In the genomic region with DNA sequence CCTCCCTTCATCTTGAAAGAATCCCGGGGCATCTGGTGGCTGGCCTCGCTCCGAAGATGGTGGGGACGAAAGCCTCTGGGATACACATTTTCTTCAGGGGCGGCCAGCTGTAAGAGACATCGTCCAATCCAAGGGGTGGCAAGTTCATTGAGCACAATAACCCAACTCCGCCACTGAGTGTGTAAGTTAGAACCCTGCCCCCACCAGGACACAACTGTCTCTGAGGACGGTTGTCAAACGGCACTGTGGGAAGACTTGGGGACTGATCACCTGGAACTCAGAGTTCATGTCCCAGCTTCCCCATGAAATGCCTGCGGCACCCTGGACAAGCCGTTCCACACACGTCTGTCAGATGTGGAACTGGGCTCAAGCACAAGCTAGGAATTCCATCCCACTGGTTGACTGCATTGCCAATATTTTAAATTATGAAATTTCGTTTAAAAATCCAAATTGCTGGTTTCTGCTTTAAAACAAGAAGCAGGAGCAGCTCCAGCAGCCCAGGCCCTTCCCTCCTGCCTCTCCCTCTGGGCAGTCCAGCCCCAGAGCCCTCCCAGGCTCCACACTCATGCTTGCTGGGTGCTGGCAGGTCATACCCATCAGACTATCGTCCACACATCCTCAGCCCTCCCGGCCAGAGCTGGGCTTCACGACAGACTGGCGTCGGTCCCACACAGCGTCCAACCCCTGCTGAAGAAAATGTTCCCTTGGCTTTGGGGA, we compare ENCODE assay signal across 21 cellular contexts.
DNase-seq lines count a peak whose midpoint lies in the region; ATAC-seq and TF ChIP-seq lines count a peak whose summit lies in the region.
"Had no signal": no experiment of that assay in that cellular context is flagged by ENCODE, and none has a peak within 500 bp of the region (broad histone marks: within the 10 kb centered on the region; RNA-seq: fewer than 3 reads in every experiment).

No MANE protein-coding gene starts in this region.

- ATAC-seq in right cardiac atrium (peak; percentile 86 to 95), T-helper 17 cell (no peak)
- ATAC-seq: mucosa of descending colon; stimulated activated naive CD8-positive, alpha-beta T cell treated with anti-CD3 and anti-CD28 coated beads, Interleukin-15, amount 100 ng/mL, for 72 hours; WTC11 had no signal

- no peaks in the 10 kb centered on the region for H4K20me1 ChIP-seq in osteoblast (ENCODE audit: insufficient read depth, low read length)

- H3K4me1 Mint-ChIP-seq in chondrocyte (ENCODE audit: low read depth): no peaks in the 10 kb centered on the region
- no peaks in the 10 kb centered on the region for H3K4me1 Mint-ChIP-seq in T-helper 17 cell
- H3K4me1 Mint-ChIP-seq in CD8-positive, alpha-beta memory T cell: no peaks in the 10 kb centered on the region
- no peaks in the 10 kb centered on the region for H3K4me1 Mint-ChIP-seq in CD4-positive, alpha-beta memory T cell
- H3K4me1 Mint-ChIP-seq: IgD-negative memory B cell had no signal

- H3K27me3 ChIP-seq in right cardiac atrium (ENCODE audit: control insufficient read depth, insufficient read depth) (no peaks in the 10 kb centered on the region), osteoblast (ENCODE audit: insufficient read depth, low read length) (no peaks in the 10 kb centered on the region), tibial artery (peaks cover 0 to 8% of the 10 kb centered on the region in 2 donors)
- no peaks in the 10 kb centered on the region for H3K27me3 ChIP-seq in CD8-positive, alpha-beta memory T cell (ENCODE audit: insufficient read depth, low read length, poor library complexity, severe bottlenecking)
- H3K27me3 ChIP-seq in CD4-positive, alpha-beta memory T cell (ENCODE audit: insufficient read depth, low read length): no peaks in the 10 kb centered on the region
- H3K27me3 ChIP-seq: brain microvascular endothelial cell, neural progenitor cell had no signal

- CTCF ChIA-PET in CD8-positive, alpha-beta memory T cell (lab: Charles Lee): no interaction called here
- CTCF ChIA-PET in CD4-positive, alpha-beta memory T cell (lab: Charles Lee; ENCODE audit: partially characterized antibody): no interaction called here

- 64% methylated on average over 19 of the region's 19 CpGs for WGBS in right cardiac atrium

- peaks cover 19% of the 10 kb centered on the region for H3K27me3 Mint-ChIP-seq in chondrocyte (ENCODE audit: low read depth)
- H3K27me3 Mint-ChIP-seq in T-helper 17 cell: peaks cover 28% of the 10 kb centered on the region
- peaks cover 4% of the 10 kb centered on the region in 2 donors for H3K27me3 Mint-ChIP-seq in CD8-positive, alpha-beta memory T cell
- peaks cover 4 to 5% of the 10 kb centered on the region in 2 donors for H3K27me3 Mint-ChIP-seq in CD4-positive, alpha-beta memory T cell

- H2AFZ ChIP-seq in osteoblast (ENCODE audit: low read length): no peak overlapping the region
- H2AFZ ChIP-seq: neural progenitor cell had no signal

- H3K27ac Mint-ChIP-seq in chondrocyte (ENCODE audit: unreplicated experiment): no peak overlapping the region
- H3K27ac Mint-ChIP-seq in T-helper 17 cell: no peak overlapping the region
- no peak overlapping the region for H3K27ac Mint-ChIP-seq in CD8-positive, alpha-beta memory T cell
- H3K27ac Mint-ChIP-seq in CD4-positive, alpha-beta memory T cell: no peak overlapping the region
- H3K27ac Mint-ChIP-seq: IgD-negative memory B cell; neural progenitor cell; stimulated activated naive CD8-positive, alpha-beta T cell treated with anti-CD3 and anti-CD28 coated beads, Interleukin-15, amount 100 ng/mL, for 72 hours; WTC11 had no signal

- no peak overlapping the region for H3K4me3 ChIP-seq in right cardiac atrium (ENCODE audit: low read length)
- H3K4me3 ChIP-seq in osteoblast (ENCODE audit: insufficient read depth, low read length): no peak overlapping the region
- no peak overlapping the region for H3K4me3 ChIP-seq in tibial artery
- no peak overlapping the region for H3K4me3 ChIP-seq in CD8-positive, alpha-beta memory T cell (ENCODE audit: low read length)
- no peak overlapping the region for H3K4me3 ChIP-seq in CD4-positive, alpha-beta memory T cell (ENCODE audit: low read length in 2 of 2)
- H3K4me3 ChIP-seq: coronary artery, mucosa of descending colon, neural progenitor cell had no signal

- H3K36me3 Mint-ChIP-seq in chondrocyte (ENCODE audit: low read depth): no peaks in the 10 kb centered on the region
- no peaks in the 10 kb centered on the region for H3K36me3 Mint-ChIP-seq in T-helper 17 cell (ENCODE audit: low read depth)
- H3K36me3 Mint-ChIP-seq in CD8-positive, alpha-beta memory T cell: no peaks in the 10 kb centered on the region
- H3K36me3 Mint-ChIP-seq in CD4-positive, alpha-beta memory T cell: no peaks in the 10 kb centered on the region
- H3K36me3 Mint-ChIP-seq: IgD-negative memory B cell, neural progenitor cell, WTC11 had no signal

- H3K27ac ChIP-seq in right cardiac atrium (ENCODE audit: low read length): no peak overlapping the region
- H3K27ac ChIP-seq in osteoblast (ENCODE audit: low read depth, low read length): no peak overlapping the region
- H3K27ac ChIP-seq in tibial artery: no peak overlapping the region
- H3K27ac ChIP-seq in CD8-positive, alpha-beta memory T cell (ENCODE audit: low read depth, low read length): no peak overlapping the region
- H3K27ac ChIP-seq in CD4-positive, alpha-beta memory T cell (ENCODE audit: low read depth, low read length): no peak overlapping the region
- H3K27ac ChIP-seq: brain microvascular endothelial cell, C4-2B, neural progenitor cell had no signal

- no peaks in the 10 kb centered on the region for H3K79me2 ChIP-seq in osteoblast (ENCODE audit: insufficient read depth, low read length)

- H3K4me2 ChIP-seq in osteoblast (ENCODE audit: insufficient read depth, low read length): no peak overlapping the region
- H3K4me2 ChIP-seq: neural progenitor cell had no signal

- H3K9me3 ChIP-seq in right cardiac atrium (ENCODE audit: control insufficient read depth, low read length) (no peaks in the 10 kb centered on the region), osteoblast (ENCODE audit: low read depth, low read length) (no peaks in the 10 kb centered on the region), tibial artery (no peaks in the 10 kb centered on the region), T-helper 17 cell (ENCODE audit: control insufficient read depth, low read length, poor library complexity, severe bottlenecking) (no peaks in the 10 kb centered on the region)
- no peaks in the 10 kb centered on the region for H3K9me3 ChIP-seq in CD8-positive, alpha-beta memory T cell (ENCODE audit: low read length)
- H3K9me3 ChIP-seq in CD4-positive, alpha-beta memory T cell (ENCODE audit: control insufficient read depth in 1 of 2, low read length in 2 of 2): no peaks in the 10 kb centered on the region
- H3K9me3 ChIP-seq: mucosa of descending colon had no signal

- no peaks in the 10 kb centered on the region for H3K9me3 Mint-ChIP-seq in chondrocyte (ENCODE audit: low read depth)
- peaks cover 0 to 2% (median 0%) of the 10 kb centered on the region in 5 donors for H3K9me3 Mint-ChIP-seq in CD8-positive, alpha-beta memory T cell
- H3K9me3 Mint-ChIP-seq in CD4-positive, alpha-beta memory T cell: no peaks in the 10 kb centered on the region
- H3K9me3 Mint-ChIP-seq: stimulated activated naive CD8-positive, alpha-beta T cell treated with anti-CD3 and anti-CD28 coated beads, Interleukin-15, amount 100 ng/mL, for 72 hours had no signal

- intact Hi-C loops in right cardiac atrium (cut with DNase I): no loop called here
- intact Hi-C loops in tibial artery (cut with DNase I; ENCODE audit: low total_unique reads): no loop called here
- intact Hi-C loops in CD4-positive, alpha-beta memory T cell (cut with micrococcal nuclease): no loop called here

- POLR2A ChIA-PET in CD8-positive, alpha-beta memory T cell (lab: Charles Lee): no interaction called here
- POLR2A ChIA-PET in CD4-positive, alpha-beta memory T cell (lab: Charles Lee; ENCODE audit: partially characterized antibody): no interaction called here

- H3K4me3 Mint-ChIP-seq in chondrocyte (ENCODE audit: unreplicated experiment) (no peak overlapping the region), T-helper 17 cell (no peak overlapping the region)
- H3K4me3 Mint-ChIP-seq in CD8-positive, alpha-beta memory T cell: no peak overlapping the region
- no peak overlapping the region for H3K4me3 Mint-ChIP-seq in CD4-positive, alpha-beta memory T cell
- H3K4me3 Mint-ChIP-seq: IgD-negative memory B cell; neural progenitor cell; stimulated activated naive CD8-positive, alpha-beta T cell treated with anti-CD3 and anti-CD28 coated beads, Interleukin-15, amount 100 ng/mL, for 72 hours; WTC11 had no signal

- no peaks in the 10 kb centered on the region for H3K36me3 ChIP-seq in osteoblast (ENCODE audit: insufficient read depth, low read length)
- no peaks in the 10 kb centered on the region for H3K36me3 ChIP-seq in tibial artery
- no peaks in the 10 kb centered on the region for H3K36me3 ChIP-seq in CD8-positive, alpha-beta memory T cell (ENCODE audit: insufficient read depth, low read length)
- H3K36me3 ChIP-seq in CD4-positive, alpha-beta memory T cell (ENCODE audit: insufficient read depth, low read length): no peaks in the 10 kb centered on the region
- H3K36me3 ChIP-seq: brain microvascular endothelial cell, neural progenitor cell had no signal

- DNase-seq in chondrocyte (ENCODE audit: low spot score): peak; percentile 78
- DNase-seq in right cardiac atrium: peak; percentile 78 to 95 (median 91)
- peak; percentile 49 for DNase-seq in osteoblast (ENCODE audit: insufficient read length, low spot score, missing footprints)
- peak; percentile 67 to 77 for DNase-seq in tibial artery
- no peak for DNase-seq in GM03348 (ENCODE audit: low spot score)
- no peak for DNase-seq in T-helper 17 cell
- no peak for DNase-seq in CD8-positive, alpha-beta memory T cell
- DNase-seq in CD4-positive, alpha-beta memory T cell: no peak
- DNase-seq: activated CD4-positive, alpha-beta T cell treated with anti-CD3 and anti-CD28 coated beads, Interleukin-2, amount 50 U/mL, for 48 hours; brain microvascular endothelial cell; H7; mucosa of descending colon; NCI-H1417; NCI-H2081 treated with DMSO at 0.1 percent for 48 hours; NCI-H446 treated with DMSO at 0.1 percent for 48 hours; stimulated activated naive CD8-positive, alpha-beta T cell treated with anti-CD3 and anti-CD28 coated beads, Interleukin-15, amount 100 ng/mL, for 72 hours had no signal

- H3K4me1 ChIP-seq in right cardiac atrium (ENCODE audit: control insufficient read depth, insufficient read depth, low read length) (no peaks in the 10 kb centered on the region), osteoblast (ENCODE audit: insufficient read depth, low read length) (no peaks in the 10 kb centered on the region), tibial artery (peaks cover 0 to 10% (median 0%) of the 10 kb centered on the region in 4 donors)
- H3K4me1 ChIP-seq in CD8-positive, alpha-beta memory T cell (ENCODE audit: insufficient read depth, low read length): no peaks in the 10 kb centered on the region
- H3K4me1 ChIP-seq in CD4-positive, alpha-beta memory T cell (ENCODE audit: insufficient read depth, low read length): no peaks in the 10 kb centered on the region

- TF ChIP-seq CTCF in chondrocyte (IDR thresholded peaks at IDR 0.05): no peak
- TF ChIP-seq CTCF in osteoblast (IDR thresholded peaks at IDR 0.05; ENCODE audit: extremely low read depth, low read depth, low read length): no peak
- TF ChIP-seq CTCF in tibial artery (IDR thresholded peaks at IDR 0.05): no peak

Comparison
In these comparisons a context has a peak if more than half of its experiments do, and no peak if none do; other contexts are left out.
1. DNase-seq: peak in chondrocyte (single experiment), right cardiac atrium (3 of 3), osteoblast (single experiment) and tibial artery (2 of 2); none in GM03348 (single experiment), T-helper 17 cell (0 of 3), CD8-positive, alpha-beta memory T cell (0 of 5) and CD4-positive, alpha-beta memory T cell (0 of 5).